40 cellular contexts compared by ENCODE assay signal in genomic region chrX:86910027-86910426, GRCh38.
"Had no signal": no experiment of that assay in that cellular context is flagged by ENCODE, and none has a peak within 500 bp of the region (broad histone marks: within the 10 kb centered on the region; RNA-seq: fewer than 3 reads in every experiment).

No MANE protein-coding gene starts in this region.

- H3K36me3 ChIP-seq: adrenal gland, ascending aorta, brain microvascular endothelial cell, breast epithelium, cardiac muscle cell had no signal

- H3K4me1 ChIP-seq: adrenal gland, ascending aorta, body of pancreas, breast epithelium had no signal

- ATAC-seq: activated naive CD4-positive, alpha-beta T cell treated with anti-CD3 and anti-CD28 coated beads, Interleukin-2, amount 50 U/mL, for 72 hours; activated naive CD8-positive, alpha-beta T cell treated with anti-CD3 and anti-CD28 coated beads, Interleukin-2, amount 50 U/mL, for 24 hours; activated T-cell treated with anti-CD3 and anti-CD28 coated beads, Interleukin-2, amount 50 U/mL, for 4 hours; activated T-cell treated with anti-CD3 and anti-CD28 coated beads, Interleukin-2, amount 50 U/mL, for 72 hours; activated T-helper 17 cell treated with anti-CD3 and anti-CD28 coated beads, Interleukin-2, amount 50 U/mL, for 72 hours; body of pancreas had no signal

- FAIRE-seq: astrocyte, bronchial epithelial cell had no signal

- H3K27ac Mint-ChIP-seq: activated naive CD4-positive, alpha-beta T cell treated with anti-CD3 and anti-CD28 coated beads for 36 hours; activated naive CD4-positive, alpha-beta T cell treated with anti-CD3 and anti-CD28 coated beads, Interleukin-2, amount 10 ng/mL, durations not matched to agents 7 days and 5 days; activated naive CD4-positive, alpha-beta T cell treated with anti-CD3 and anti-CD28 coated beads, Interleukin-2, amount 50 U/mL, for 24 hours; activated naive CD4-positive, alpha-beta T cell treated with anti-CD3 and anti-CD28 coated beads, Interleukin-2, amount 50 U/mL, for 72 hours; activated naive CD8-positive, alpha-beta T cell; activated naive CD8-positive, alpha-beta T cell treated with anti-CD3 and anti-CD28 coated beads for 36 hours; activated naive CD8-positive, alpha-beta T cell treated with anti-CD3 and anti-CD28 coated beads, Interleukin-2, amount 10 ng/mL, durations not matched to agents 7 days and 5 days; activated naive CD8-positive, alpha-beta T cell treated with anti-CD3 and anti-CD28 coated beads, Interleukin-2, amount 50 U/mL, for 24 hours; activated T-cell treated with anti-CD3 and anti-CD28 coated beads, Interleukin-2, amount 50 U/mL, for 24 hours; activated T-cell treated with anti-CD3 and anti-CD28 coated beads, Interleukin-2, amount 50 U/mL, for 72 hours; activated T-helper 1 cell treated with anti-CD3 and anti-CD28 coated beads, Interleukin-12 subunit alpha, Interleukin-12 subunit beta, Interleukin-2, Interleukin-4 antibody, amounts not matched to agents 30 ng/mL and 10 ng/mL and 1 ng/mL, durations not matched to agents 14 hours and 24 hours and 36 hours; activated T-helper 17 cell treated with anti-CD3 and anti-CD28 coated beads, Interleukin-2, amount 50 U/mL, for 72 hours; activated T-helper 2 cell treated with anti-CD3 and anti-CD28 coated beads, Interferon-gamma antibody, Interleukin-2, Interleukin-4, amounts not matched to agents 10 μg/mL and 5 μg/mL and 100 μg/mL, durations not matched to agents 14 hours and 24 hours and 36 hours; brain had no signal

- H3K9me3 Mint-ChIP-seq: activated naive CD4-positive, alpha-beta T cell treated with anti-CD3 and anti-CD28 coated beads for 36 hours; activated naive CD4-positive, alpha-beta T cell treated with anti-CD3 and anti-CD28 coated beads, Interleukin-2, amount 50 U/mL, for 24 hours; activated naive CD8-positive, alpha-beta T cell treated with anti-CD3 and anti-CD28 coated beads for 36 hours; activated naive CD8-positive, alpha-beta T cell treated with anti-CD3 and anti-CD28 coated beads, Interleukin-2, amount 10 ng/mL, durations not matched to agents 7 days and 5 days; activated naive CD8-positive, alpha-beta T cell treated with anti-CD3 and anti-CD28 coated beads, Interleukin-2, amount 50 U/mL, for 24 hours; activated T-cell treated with anti-CD3 and anti-CD28 coated beads, Interleukin-2, amount 50 U/mL, for 24 hours; activated T-cell treated with anti-CD3 and anti-CD28 coated beads, Interleukin-2, amount 50 U/mL, for 72 hours; activated T-helper 1 cell treated with anti-CD3 and anti-CD28 coated beads, Interleukin-12 subunit alpha, Interleukin-12 subunit beta, Interleukin-2, Interleukin-4 antibody, amounts not matched to agents 30 ng/mL and 10 ng/mL and 1 ng/mL, durations not matched to agents 14 hours and 24 hours and 36 hours; activated T-helper 17 cell treated with anti-CD3 and anti-CD28 coated beads, Interleukin-2, amount 50 U/mL, for 72 hours; activated T-helper 2 cell treated with anti-CD3 and anti-CD28 coated beads, Interferon-gamma antibody, Interleukin-2, Interleukin-4, amounts not matched to agents 10 μg/mL and 5 μg/mL and 100 μg/mL, durations not matched to agents 14 hours and 24 hours and 36 hours had no signal

- H3K4me3 Mint-ChIP-seq: activated naive CD4-positive, alpha-beta T cell treated with anti-CD3 and anti-CD28 coated beads for 36 hours; activated naive CD4-positive, alpha-beta T cell treated with anti-CD3 and anti-CD28 coated beads, Interleukin-2, amount 10 ng/mL, durations not matched to agents 7 days and 5 days; activated naive CD4-positive, alpha-beta T cell treated with anti-CD3 and anti-CD28 coated beads, Interleukin-2, amount 50 U/mL, for 24 hours; activated naive CD8-positive, alpha-beta T cell; activated naive CD8-positive, alpha-beta T cell treated with anti-CD3 and anti-CD28 coated beads for 36 hours; activated naive CD8-positive, alpha-beta T cell treated with anti-CD3 and anti-CD28 coated beads, Interleukin-2, amount 10 ng/mL, durations not matched to agents 7 days and 5 days; activated naive CD8-positive, alpha-beta T cell treated with anti-CD3 and anti-CD28 coated beads, Interleukin-2, amount 50 U/mL, for 24 hours; activated T-cell treated with anti-CD3 and anti-CD28 coated beads, Interleukin-2, amount 50 U/mL, for 24 hours; activated T-cell treated with anti-CD3 and anti-CD28 coated beads, Interleukin-2, amount 50 U/mL, for 4 hours; activated T-cell treated with anti-CD3 and anti-CD28 coated beads, Interleukin-2, amount 50 U/mL, for 72 hours; activated T-helper 1 cell treated with anti-CD3 and anti-CD28 coated beads, Interleukin-12 subunit alpha, Interleukin-12 subunit beta, Interleukin-2, Interleukin-4 antibody, amounts not matched to agents 30 ng/mL and 10 ng/mL and 1 ng/mL, durations not matched to agents 14 hours and 24 hours and 36 hours; activated T-helper 17 cell treated with anti-CD3 and anti-CD28 coated beads, Interleukin-2, amount 50 U/mL, for 72 hours; brain; central memory CD8-positive, alpha-beta T cell had no signal

- DNase-seq: activated effector memory CD4-positive, alpha-beta T cell treated with anti-CD3 and anti-CD28 coated beads, Interleukin-2, amount 50 U/mL, for 16 hours; activated effector memory CD4-positive, alpha-beta T cell treated with Interleukin-2 at 50 U/mL for 16 hours; activated gamma-delta T cell; activated gamma-delta T cell treated with Interleukin-2 at 50 U/mL for 16 hours; activated naive CD4-positive, alpha-beta T cell; activated naive CD4-positive, alpha-beta T cell treated with anti-CD3 and anti-CD28 coated beads for 36 hours; activated naive CD4-positive, alpha-beta T cell treated with anti-CD3 and anti-CD28 coated beads, Interleukin-2, amount 10 ng/mL, durations not matched to agents 7 days and 5 days; activated naive CD4-positive, alpha-beta T cell treated with anti-CD3 and anti-CD28 coated beads, Interleukin-2, amount 50 U/mL, for 16 hours; activated naive CD4-positive, alpha-beta T cell treated with Interleukin-2 at 50 U/mL for 16 hours; activated naive CD8-positive, alpha-beta T cell treated with anti-CD3 and anti-CD28 coated beads for 36 hours; activated naive CD8-positive, alpha-beta T cell treated with anti-CD3 and anti-CD28 coated beads, Interleukin-2, amount 10 ng/mL, durations not matched to agents 7 days and 5 days; activated naive CD8-positive, alpha-beta T cell treated with anti-CD3 and anti-CD28 coated beads, Interleukin-2, amount 50 U/mL, for 24 hours; activated T-cell treated with anti-CD3 and anti-CD28 coated beads, Interleukin-2, amount 50 U/mL, for 1 hour; activated T-cell treated with anti-CD3 and anti-CD28 coated beads, Interleukin-2, amount 50 U/mL, for 24 hours; activated T-cell treated with anti-CD3 and anti-CD28 coated beads, Interleukin-2, amount 50 U/mL, for 4 hours; activated T-cell treated with anti-CD3 and anti-CD28 coated beads, Interleukin-2, amount 50 U/mL, for 48 hours; activated T-cell treated with anti-CD3 and anti-CD28 coated beads, Interleukin-2, amount 50 U/mL, for 72 hours; adrenal gland; amniotic stem cell; amygdala; anterior cingulate cortex; aorta; body of pancreas; brain microvascular endothelial cell; caudate nucleus; central memory CD4-positive, alpha-beta T cell; cerebellar nuclear complex had no signal

- H3K27me3 ChIP-seq: ascending aorta, body of pancreas, brain microvascular endothelial cell, cardiac muscle cell had no signal

- H3K36me3 Mint-ChIP-seq: activated naive CD4-positive, alpha-beta T cell treated with anti-CD3 and anti-CD28 coated beads, Interleukin-2, amount 10 ng/mL, durations not matched to agents 7 days and 5 days; activated naive CD4-positive, alpha-beta T cell treated with anti-CD3 and anti-CD28 coated beads, Interleukin-2, amount 50 U/mL, for 24 hours; activated naive CD4-positive, alpha-beta T cell treated with anti-CD3 and anti-CD28 coated beads, Interleukin-2, amount 50 U/mL, for 72 hours; activated naive CD8-positive, alpha-beta T cell; activated naive CD8-positive, alpha-beta T cell treated with anti-CD3 and anti-CD28 coated beads for 36 hours; activated naive CD8-positive, alpha-beta T cell treated with anti-CD3 and anti-CD28 coated beads, Interleukin-2, amount 10 ng/mL, durations not matched to agents 7 days and 5 days; brain had no signal

- H3K4me1 Mint-ChIP-seq: activated naive CD4-positive, alpha-beta T cell treated with anti-CD3 and anti-CD28 coated beads, Interleukin-2, amount 10 ng/mL, durations not matched to agents 7 days and 5 days; activated naive CD4-positive, alpha-beta T cell treated with anti-CD3 and anti-CD28 coated beads, Interleukin-2, amount 50 U/mL, for 24 hours; activated naive CD8-positive, alpha-beta T cell treated with anti-CD3 and anti-CD28 coated beads for 36 hours; activated naive CD8-positive, alpha-beta T cell treated with anti-CD3 and anti-CD28 coated beads, Interleukin-2, amount 10 ng/mL, durations not matched to agents 7 days and 5 days; activated naive CD8-positive, alpha-beta T cell treated with anti-CD3 and anti-CD28 coated beads, Interleukin-2, amount 50 U/mL, for 24 hours; activated T-helper 17 cell treated with anti-CD3 and anti-CD28 coated beads, Interleukin-2, amount 50 U/mL, for 72 hours; brain; central memory CD8-positive, alpha-beta T cell had no signal

- H3K4me3 ChIP-seq: adrenal gland, ascending aorta, body of pancreas, breast epithelium, cardiac muscle cell had no signal

- H3K27ac ChIP-seq: adrenal gland, ascending aorta, body of pancreas, brain microvascular endothelial cell, breast epithelium, cardiac muscle cell had no signal

- H3K9me3 ChIP-seq: adrenal gland, ascending aorta, body of pancreas, breast epithelium had no signal

- H3K27me3 Mint-ChIP-seq: activated naive CD4-positive, alpha-beta T cell treated with anti-CD3 and anti-CD28 coated beads, Interleukin-2, amount 10 ng/mL, durations not matched to agents 7 days and 5 days; activated naive CD4-positive, alpha-beta T cell treated with anti-CD3 and anti-CD28 coated beads, Interleukin-2, amount 50 U/mL, for 24 hours; activated naive CD8-positive, alpha-beta T cell; activated naive CD8-positive, alpha-beta T cell treated with anti-CD3 and anti-CD28 coated beads for 36 hours; activated naive CD8-positive, alpha-beta T cell treated with anti-CD3 and anti-CD28 coated beads, Interleukin-2, amount 10 ng/mL, durations not matched to agents 7 days and 5 days; activated naive CD8-positive, alpha-beta T cell treated with anti-CD3 and anti-CD28 coated beads, Interleukin-2, amount 50 U/mL, for 24 hours; activated T-cell treated with anti-CD3 and anti-CD28 coated beads, Interleukin-2, amount 50 U/mL, for 24 hours; activated T-helper 17 cell treated with anti-CD3 and anti-CD28 coated beads, Interleukin-2, amount 50 U/mL, for 72 hours; central memory CD8-positive, alpha-beta T cell had no signal
